In genomic region chr2:16885027-16885426, GRCh38 we compare ENCODE assay signal across 9 cellular contexts.
"Had no signal": no experiment of that assay in that cellular context is flagged by ENCODE, and none has a peak within 500 bp of the region (broad histone marks: within the 10 kb centered on the region; RNA-seq: fewer than 3 reads in every experiment).

No MANE protein-coding gene starts in this region.

- ATAC-seq: HCT116, HepG2 had no signal

- H3K27ac Mint-ChIP-seq: HFFc6, IgD-negative memory B cell had no signal

- H3K9me3 Mint-ChIP-seq: IgD-negative memory B cell had no signal

- H3K9me3 ChIP-seq: HAP-1 had no signal

- DNase-seq: GM23248, H7, HFFc6, KBM-7 had no signal

- H3K4me3 ChIP-seq: GM23248, HAP-1 had no signal

- H3K4me1 ChIP-seq: HAP-1 had no signal

- H3K27ac ChIP-seq: GM23248, HL-60 had no signal

- H3K36me3 ChIP-seq: HAP-1 had no signal

- H3K4me3 Mint-ChIP-seq: HFFc6, IgD-negative memory B cell had no signal
